Comparison of ENCODE assay signal across 1 cellular context in the genomic region with DNA sequence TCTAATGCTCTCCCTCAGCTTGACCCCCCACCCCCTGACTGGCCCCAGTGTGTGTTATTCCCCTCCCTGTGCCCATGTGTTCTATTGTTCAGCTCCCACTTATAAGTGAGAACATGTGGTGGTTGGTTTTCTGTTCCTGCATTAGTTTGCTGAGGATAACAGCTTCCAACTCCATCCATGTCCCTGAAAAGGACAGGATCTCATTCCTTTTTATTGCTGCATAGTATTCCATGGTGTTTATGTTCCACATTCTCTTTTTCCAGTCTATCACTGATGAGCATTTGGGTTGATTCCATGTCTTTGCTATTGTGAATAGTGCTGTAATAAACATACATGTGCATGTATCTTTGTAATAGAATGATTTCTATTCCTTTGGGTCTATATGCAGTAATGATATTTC.
TF ChIP-seq lines count a peak whose summit lies in the region.

No MANE protein-coding gene starts in this region.

TF ChIP-seq in K562, 482 proteins besides CTCF, POLR2A, EP300 and RAD21:
- peak; percentile 77 for TF ChIP-seq ZNF146 (CRISPR knock-in tag; IDR thresholded peaks at IDR 0.05; ENCODE audit: unreplicated experiment)
- TF ChIP-seq SUPT5H (IDR thresholded peaks at IDR 0.05), result peak; percentile 14; the same call in 1 of the 2 replicates
TF ChIP-seq in K562: peak in this region for 2; not testable (repeated sequence) for 480.
